28 cellular contexts compared by ENCODE assay signal in the genomic region with DNA sequence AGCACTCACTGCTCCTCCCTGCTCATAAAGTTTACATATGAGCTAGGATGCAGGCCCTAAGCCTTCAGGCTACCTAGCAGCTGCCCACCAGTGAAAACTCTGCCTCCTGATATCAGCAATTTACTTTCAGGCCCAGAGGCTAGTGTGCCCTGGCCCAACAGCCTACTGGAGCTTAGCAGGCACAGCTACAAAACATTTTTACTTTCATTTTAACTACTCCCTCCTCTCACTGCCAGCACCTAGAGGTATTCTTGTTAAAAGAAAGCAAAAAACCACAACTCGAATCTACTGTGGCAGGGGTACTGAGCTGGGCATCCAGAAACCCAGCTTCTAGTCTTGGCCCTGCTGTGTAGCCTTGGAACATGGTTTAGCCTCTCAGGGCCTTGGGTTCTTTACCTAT. TPM values are rescaled to one million over a fixed set of nuclear protein-coding genes. Genes with fewer than 3 reads are reported as not detected.
DNase-seq lines count a peak whose midpoint lies in the region; ATAC-seq and TF ChIP-seq lines count a peak whose summit lies in the region.
"Had no signal": no experiment of that assay in that cellular context is flagged by ENCODE, and none has a peak within 500 bp of the region (broad histone marks: within the 10 kb centered on the region; RNA-seq: fewer than 3 reads in every experiment).

No MANE protein-coding gene starts in this region.

- DNase-seq in activated CD4-positive, alpha-beta T cell treated with anti-CD3 and anti-CD28 coated beads for 36 hours = no peak
- DNase-seq in activated CD4-positive, alpha-beta T cell treated with anti-CD3 and anti-CD28 coated beads for 1 hour = no peak
- DNase-seq in NCI-H748 (lab: John Stamatoyannopoulos, UW; ENCODE audit: unreplicated experiment) (no peak), AML-193 (lab: John Stamatoyannopoulos, UW) (no peak), GM20000 (ENCODE audit: low spot score) (no peak)
- DNase-seq: 8988T; activated naive CD4-positive, alpha-beta T cell treated with anti-CD3 and anti-CD28 coated beads for 36 hours; activated T-cell treated with anti-CD3 and anti-CD28 coated beads, Interleukin-2, amount 50 U/mL, for 4 hours; amniotic stem cell; colonic mucosa; COR-L47; Karpas-422; lower lobe of right lung; NCI-H1092 treated with DMSO at 0.1 percent for 48 hours; NCI-H2029 treated with DMSO at 0.1 percent for 48 hours; NCI-H345; NK-92 treated with Interleukin-12 subunit alpha and Interleukin-12 subunit beta, amount 100 ng/mL, for 24 hours; Peyer's patch; right lobe of liver; upper lobe of left lung had no signal

- H3K27me3 Mint-ChIP-seq in activated CD4-positive, alpha-beta T cell treated with anti-CD3 and anti-CD28 coated beads for 36 hours = peaks cover 14% of the 10 kb centered on the region
- H3K27me3 Mint-ChIP-seq in activated T-helper 17 cell treated with anti-CD3 and anti-CD28 coated beads, Interleukin-2, amount 50 U/mL, for 72 hours = peaks cover 15% of the 10 kb centered on the region

- peak; percentile 55 for ATAC-seq in activated CD4-positive, alpha-beta T cell treated with anti-CD3 and anti-CD28 coated beads for 36 hours
- ATAC-seq in GM19324 (IDR thresholded peaks at IDR 0.05; ENCODE audit: low FRiP score, unreplicated experiment) = peak; percentile 71
- ATAC-seq in HG03045 (IDR thresholded peaks at IDR 0.05; ENCODE audit: unreplicated experiment) = peak; percentile 59
- ATAC-seq in activated T-helper 17 cell treated with anti-CD3 and anti-CD28 coated beads, Interleukin-2, amount 50 U/mL, for 72 hours (replicated peaks) = peak; percentile 35
- ATAC-seq: activated T-cell treated with anti-CD3 and anti-CD28 coated beads, Interleukin-2, amount 50 U/mL, for 4 hours; lower lobe of right lung; right lobe of liver; WTC11 had no signal

- CTCF ChIA-PET in activated CD4-positive, alpha-beta T cell treated with anti-CD3 and anti-CD28 coated beads for 36 hours (lab: Charles Lee) = interaction anchor here (0.7 to 1.3 kb wide), 4 partner anchors 32 to 376 kb away, joined by 3 to 5 read pairs (median 3); a partner anchor contains a TSS

- H3K9me3 Mint-ChIP-seq in activated CD4-positive, alpha-beta T cell treated with anti-CD3 and anti-CD28 coated beads for 36 hours (ENCODE audit: low read depth) = no peaks in the 10 kb centered on the region
- no peaks in the 10 kb centered on the region for H3K9me3 Mint-ChIP-seq in activated T-helper 17 cell treated with anti-CD3 and anti-CD28 coated beads, Interleukin-2, amount 50 U/mL, for 72 hours
- H3K9me3 Mint-ChIP-seq: activated naive CD4-positive, alpha-beta T cell treated with anti-CD3 and anti-CD28 coated beads for 36 hours; activated T-cell treated with anti-CD3 and anti-CD28 coated beads, Interleukin-2, amount 50 U/mL, for 4 hours; WTC11 had no signal

- intact Hi-C loops in activated CD4-positive, alpha-beta T cell treated with anti-CD3 and anti-CD28 coated beads for 36 hours (cut with DNase I, micrococcal nuclease) = no loop called here

- H3K36me3 Mint-ChIP-seq in activated CD4-positive, alpha-beta T cell treated with anti-CD3 and anti-CD28 coated beads for 36 hours (ENCODE audit: low read depth) = no peaks in the 10 kb centered on the region
- no peaks in the 10 kb centered on the region for H3K36me3 Mint-ChIP-seq in activated T-helper 17 cell treated with anti-CD3 and anti-CD28 coated beads, Interleukin-2, amount 50 U/mL, for 72 hours (ENCODE audit: low read depth)
- H3K36me3 Mint-ChIP-seq: WTC11 had no signal

- H3K4me1 Mint-ChIP-seq in activated CD4-positive, alpha-beta T cell treated with anti-CD3 and anti-CD28 coated beads for 36 hours = peaks cover 4% of the 10 kb centered on the region
- H3K4me1 Mint-ChIP-seq in activated T-helper 17 cell treated with anti-CD3 and anti-CD28 coated beads, Interleukin-2, amount 50 U/mL, for 72 hours = peaks cover 6% of the 10 kb centered on the region
- H3K4me1 Mint-ChIP-seq: WTC11 had no signal

- POLR2A ChIA-PET in activated CD4-positive, alpha-beta T cell treated with anti-CD3 and anti-CD28 coated beads for 36 hours (lab: Charles Lee) = no interaction called here

- no peak overlapping the region for H3K4me3 Mint-ChIP-seq in activated CD4-positive, alpha-beta T cell treated with anti-CD3 and anti-CD28 coated beads for 36 hours
- H3K4me3 Mint-ChIP-seq in activated T-helper 17 cell treated with anti-CD3 and anti-CD28 coated beads, Interleukin-2, amount 50 U/mL, for 72 hours = peak overlapping the region; percentile 27
- H3K4me3 Mint-ChIP-seq: activated naive CD4-positive, alpha-beta T cell treated with anti-CD3 and anti-CD28 coated beads for 36 hours; activated T-cell treated with anti-CD3 and anti-CD28 coated beads, Interleukin-2, amount 50 U/mL, for 4 hours; WTC11 had no signal

- TF ChIP-seq CTCF in GM20000 (IDR thresholded peaks at IDR 0.05; ENCODE audit: extremely low read depth, missing control alignments) = no peak

- no peak overlapping the region for H3K27ac Mint-ChIP-seq in activated CD4-positive, alpha-beta T cell treated with anti-CD3 and anti-CD28 coated beads for 36 hours
- no peak overlapping the region for H3K27ac Mint-ChIP-seq in activated T-helper 17 cell treated with anti-CD3 and anti-CD28 coated beads, Interleukin-2, amount 50 U/mL, for 72 hours
- H3K27ac Mint-ChIP-seq: activated naive CD4-positive, alpha-beta T cell treated with anti-CD3 and anti-CD28 coated beads for 36 hours; WTC11 had no signal

RNA-seq across cellular contexts. Expression of a gene that starts 5.8 kb away (rescaled TPM):
- not detected for total RNA-seq in activated CD4-positive, alpha-beta T cell treated with anti-CD3 and anti-CD28 coated beads for 36 hours
- not detected for total RNA-seq in activated T-helper 17 cell treated with anti-CD3 and anti-CD28 coated beads, Interleukin-2, amount 50 U/mL, for 72 hours
- total RNA-seq: activated naive CD4-positive, alpha-beta T cell treated with anti-CD3 and anti-CD28 coated beads for 36 hours; activated T-cell treated with anti-CD3 and anti-CD28 coated beads, Interleukin-2, amount 50 U/mL, for 4 hours; bronchial epithelial cell; colonic mucosa; fibroblast of lung; HT-29; lower lobe of right lung; mucosa of gallbladder; Peyer's patch; right lobe of liver; upper lobe of left lung; WTC11 had no signal

RNA-seq across cellular contexts. Expression of a gene that starts 36.3 kb away (rescaled TPM):
- not detected for total RNA-seq in activated CD4-positive, alpha-beta T cell treated with anti-CD3 and anti-CD28 coated beads for 36 hours
- not detected for total RNA-seq in activated T-helper 17 cell treated with anti-CD3 and anti-CD28 coated beads, Interleukin-2, amount 50 U/mL, for 72 hours
- total RNA-seq: activated naive CD4-positive, alpha-beta T cell treated with anti-CD3 and anti-CD28 coated beads for 36 hours; activated T-cell treated with anti-CD3 and anti-CD28 coated beads, Interleukin-2, amount 50 U/mL, for 4 hours; bronchial epithelial cell; colonic mucosa; fibroblast of lung; HT-29; lower lobe of right lung; mucosa of gallbladder; Peyer's patch; right lobe of liver; upper lobe of left lung; WTC11 had no signal

RNA-seq across cellular contexts. Expression of a gene that starts 50.5 kb away (rescaled TPM):
- not detected for total RNA-seq in activated CD4-positive, alpha-beta T cell treated with anti-CD3 and anti-CD28 coated beads for 36 hours
- total RNA-seq in activated T-helper 17 cell treated with anti-CD3 and anti-CD28 coated beads, Interleukin-2, amount 50 U/mL, for 72 hours = not detected
- total RNA-seq: activated naive CD4-positive, alpha-beta T cell treated with anti-CD3 and anti-CD28 coated beads for 36 hours; activated T-cell treated with anti-CD3 and anti-CD28 coated beads, Interleukin-2, amount 50 U/mL, for 4 hours; bronchial epithelial cell; colonic mucosa; fibroblast of lung; HT-29; lower lobe of right lung; mucosa of gallbladder; Peyer's patch; right lobe of liver; upper lobe of left lung; WTC11 had no signal

RNA-seq across cellular contexts. Expression of a gene that starts 59.1 kb away (rescaled TPM):
- total RNA-seq in activated CD4-positive, alpha-beta T cell treated with anti-CD3 and anti-CD28 coated beads for 36 hours = not detected
- total RNA-seq in activated T-helper 17 cell treated with anti-CD3 and anti-CD28 coated beads, Interleukin-2, amount 50 U/mL, for 72 hours = not detected
- total RNA-seq: activated naive CD4-positive, alpha-beta T cell treated with anti-CD3 and anti-CD28 coated beads for 36 hours; activated T-cell treated with anti-CD3 and anti-CD28 coated beads, Interleukin-2, amount 50 U/mL, for 4 hours; colonic mucosa; fibroblast of lung; HT-29; lower lobe of right lung; mucosa of gallbladder; Peyer's patch; right lobe of liver; upper lobe of left lung; WTC11 had no signal
